Comparison of ENCODE assay signal across 1 cellular context in the genomic region with DNA sequence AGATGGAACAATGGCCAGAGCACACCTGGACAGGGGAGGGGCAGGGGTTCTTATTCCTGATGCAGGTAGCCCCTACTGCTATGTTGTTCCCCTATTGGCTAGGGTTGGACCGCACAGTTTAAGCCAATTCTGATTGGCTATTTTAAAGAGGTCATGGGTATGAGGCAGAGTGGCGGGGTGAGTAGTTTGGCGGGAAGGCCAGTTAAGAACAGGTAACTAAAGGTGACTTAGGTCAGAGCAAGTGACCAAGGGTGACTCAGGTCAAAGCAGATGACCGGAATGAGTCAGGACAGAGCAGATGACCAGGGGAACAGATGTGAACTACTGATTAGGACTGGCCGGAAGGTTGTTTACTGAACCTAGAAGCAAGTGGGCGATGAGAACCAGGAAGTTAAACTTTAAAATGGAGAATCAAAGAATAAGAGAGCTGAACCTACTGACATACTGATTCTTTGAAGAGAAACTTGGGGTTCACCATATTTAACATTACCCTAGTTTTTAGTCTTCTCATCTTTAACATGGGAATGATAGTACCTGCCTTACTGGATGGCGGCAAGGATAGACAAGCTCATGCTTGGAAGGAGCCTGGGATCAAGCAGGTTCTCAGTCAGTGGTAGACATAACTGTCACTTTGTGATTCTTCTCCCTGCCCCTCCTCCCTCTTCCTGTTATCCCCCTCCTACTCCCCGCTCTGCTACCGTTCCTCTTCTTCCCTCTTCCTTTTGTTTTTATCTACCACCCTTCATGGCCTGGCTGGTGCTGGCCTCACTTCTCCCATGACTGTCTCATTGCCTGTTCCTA.
TF ChIP-seq lines count a peak whose summit lies in the region.

No MANE protein-coding gene starts in this region.

TF ChIP-seq in K562, 482 proteins besides CTCF, POLR2A, EP300 and RAD21 (continued from another document and continues in another):
- TF ChIP-seq VEZF1 (CRISPR knock-in tag; IDR thresholded peaks at IDR 0.05) = peak; percentile 72
- TF ChIP-seq SRSF3 (IDR thresholded peaks at IDR 0.05; ENCODE audit: insufficient read depth, low read length) = no peak
- no peak for TF ChIP-seq CHD4 (IDR thresholded peaks at IDR 0.05; ENCODE audit: insufficient read depth, insufficient replicate concordance, low read depth, low read length, poor library complexity, severe bottlenecking)
- 0 out of 2 replicates have a peak, but pooled peaks have one; percentile 24 for TF ChIP-seq ZKSCAN8 (CRISPR knock-in tag; IDR thresholded peaks at IDR 0.05)
- no peak for TF ChIP-seq TEAD2 (tag; IDR thresholded peaks at IDR 0.05)
- TF ChIP-seq SNIP1 (IDR thresholded peaks at IDR 0.05; ENCODE audit: low read depth) = no peak
- no peak for TF ChIP-seq PHB (CRISPR knock-in tag; IDR thresholded peaks at IDR 0.05)
- 0 out of 2 replicates have a peak, but pooled peaks have one; percentile 63 for TF ChIP-seq MIER1 (IDR thresholded peaks at IDR 0.05; ENCODE audit: low read depth)
- TF ChIP-seq ZFP36 (IDR thresholded peaks at IDR 0.05; ENCODE audit: low read depth, low read length, partially characterized antibody) = no peak
- TF ChIP-seq XRCC3 (IDR thresholded peaks at IDR 0.05) = no peak
- TF ChIP-seq PCBP2 (IDR thresholded peaks at IDR 0.05; ENCODE audit: low read depth, low read length, poor library complexity, severe bottlenecking) = no peak
- TF ChIP-seq, protein P1, sequence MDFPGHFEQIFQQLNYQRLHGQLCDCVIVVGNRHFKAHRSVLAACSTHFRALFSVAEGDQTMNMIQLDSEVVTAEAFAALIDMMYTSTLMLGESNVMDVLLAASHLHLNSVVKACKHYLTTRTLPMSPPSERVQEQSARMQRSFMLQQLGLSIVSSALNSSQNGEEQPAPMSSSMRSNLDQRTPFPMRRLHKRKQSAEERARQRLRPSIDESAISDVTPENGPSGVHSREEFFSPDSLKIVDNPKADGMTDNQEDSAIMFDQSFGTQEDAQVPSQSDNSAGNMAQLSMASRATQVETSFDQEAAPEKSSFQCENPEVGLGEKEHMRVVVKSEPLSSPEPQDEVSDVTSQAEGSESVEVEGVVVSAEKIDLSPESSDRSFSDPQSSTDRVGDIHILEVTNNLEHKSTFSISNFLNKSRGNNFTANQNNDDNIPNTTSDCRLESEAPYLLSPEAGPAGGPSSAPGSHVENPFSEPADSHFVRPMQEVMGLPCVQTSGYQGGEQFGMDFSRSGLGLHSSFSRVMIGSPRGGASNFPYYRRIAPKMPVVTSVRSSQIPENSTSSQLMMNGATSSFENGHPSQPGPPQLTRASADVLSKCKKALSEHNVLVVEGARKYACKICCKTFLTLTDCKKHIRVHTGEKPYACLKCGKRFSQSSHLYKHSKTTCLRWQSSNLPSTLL (IDR thresholded peaks at IDR 0.05) = no peak
- TF ChIP-seq ZNF175 (CRISPR knock-in tag; IDR thresholded peaks at IDR 0.05; ENCODE audit: low read depth) = peak; percentile 61; the same call in 1 of the 2 replicates
- no peak for TF ChIP-seq POLR2AphosphoS2 (IDR thresholded peaks at IDR 0.05; ENCODE audit: low read length)
- TF ChIP-seq SUPT5H (IDR thresholded peaks at IDR 0.05) = no peak; the same call in 1 of the 2 replicates
- peak; percentile 81 to 88 for TF ChIP-seq MLLT1 (IDR thresholded peaks at IDR 0.05)
- TF ChIP-seq KLF6 (CRISPR knock-in tag; IDR thresholded peaks at IDR 0.05; ENCODE audit: borderline replicate concordance) = 0 out of 2 replicates have a peak, but pooled peaks have one; percentile 60
- peak; percentile 87 for TF ChIP-seq ELF1 (tag; IDR thresholded peaks at IDR 0.05)
- no peak for TF ChIP-seq ATF6 (CRISPR knock-in tag; IDR thresholded peaks at IDR 0.05)
- TF ChIP-seq KDM2B (CRISPR knock-in tag; IDR thresholded peaks at IDR 0.05) = no peak
- TF ChIP-seq BCOR (IDR thresholded peaks at IDR 0.05) = peak; percentile 12; the same call in 1 of the 2 replicates
- TF ChIP-seq ESRRA (IDR thresholded peaks at IDR 0.05; ENCODE audit: borderline replicate concordance, low read depth) = peak; percentile 98
- peak; percentile 93 for TF ChIP-seq TOE1 (IDR thresholded peaks at IDR 0.05; ENCODE audit: borderline replicate concordance)
- no peak for TF ChIP-seq TOE1 (CRISPR knock-in tag; IDR thresholded peaks at IDR 0.05; ENCODE audit: borderline replicate concordance, low read depth)
- TF ChIP-seq TEAD4 (IDR thresholded peaks at IDR 0.05; ENCODE audit: low read length) = peak; percentile 86
- TF ChIP-seq TEAD4 (CRISPR knock-in tag; IDR thresholded peaks at IDR 0.05; ENCODE audit: borderline replicate concordance) = no peak
- peak; percentile 94 for TF ChIP-seq DPF2 (IDR thresholded peaks at IDR 0.05)
- no peak for TF ChIP-seq ZSCAN29 (IDR thresholded peaks at IDR 0.05)
- TF ChIP-seq L3MBTL2 (IDR thresholded peaks at IDR 0.05) = peak; percentile 60
- TF ChIP-seq, protein P2, sequence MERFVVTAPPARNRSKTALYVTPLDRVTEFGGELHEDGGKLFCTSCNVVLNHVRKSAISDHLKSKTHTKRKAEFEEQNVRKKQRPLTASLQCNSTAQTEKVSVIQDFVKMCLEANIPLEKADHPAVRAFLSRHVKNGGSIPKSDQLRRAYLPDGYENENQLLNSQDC (CRISPR knock-in tag; IDR thresholded peaks at IDR 0.05) = no peak
- TF ChIP-seq, protein P3, sequence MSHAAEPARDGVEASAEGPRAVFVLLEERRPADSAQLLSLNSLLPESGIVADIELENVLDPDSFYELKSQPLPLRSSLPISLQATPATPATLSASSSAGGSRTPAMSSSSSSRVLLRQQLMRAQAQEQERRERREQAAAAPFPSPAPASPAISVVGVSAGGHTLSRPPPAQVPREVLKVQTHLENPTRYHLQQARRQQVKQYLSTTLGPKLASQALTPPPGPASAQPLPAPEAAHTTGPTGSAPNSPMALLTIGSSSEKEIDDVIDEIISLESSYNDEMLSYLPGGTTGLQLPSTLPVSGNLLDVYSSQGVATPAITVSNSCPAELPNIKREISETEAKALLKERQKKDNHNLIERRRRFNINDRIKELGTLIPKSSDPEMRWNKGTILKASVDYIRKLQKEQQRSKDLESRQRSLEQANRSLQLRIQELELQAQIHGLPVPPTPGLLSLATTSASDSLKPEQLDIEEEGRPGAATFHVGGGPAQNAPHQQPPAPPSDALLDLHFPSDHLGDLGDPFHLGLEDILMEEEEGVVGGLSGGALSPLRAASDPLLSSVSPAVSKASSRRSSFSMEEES (CRISPR knock-in tag; IDR thresholded peaks at IDR 0.05) = peak; percentile 19; the same call in 1 of the 2 replicates
- no peak for TF ChIP-seq POLR3A (IDR thresholded peaks at IDR 0.05; ENCODE audit: borderline replicate concordance, extremely low read depth, insufficient read depth, insufficient read length)
- no peak for TF ChIP-seq E2F4 (CRISPR knock-in tag; IDR thresholded peaks at IDR 0.05; ENCODE audit: low read depth)
- peak in 1 of 2 experiments; percentile 60; a peak in 1 of 4 replicates for TF ChIP-seq SRF (CRISPR knock-in tag; IDR thresholded peaks at IDR 0.05)
- TF ChIP-seq ZNF324 (CRISPR knock-in tag; IDR thresholded peaks at IDR 0.05) = peak; percentile 59; the same call in 1 of the 2 replicates
- TF ChIP-seq ETV6 (IDR thresholded peaks at IDR 0.05; ENCODE audit: borderline replicate concordance in 1 of 2, low read depth in 2 of 2, low read length in 1 of 2) = peak; percentile 54 to 57; a peak in 3 of 4 replicates
- TF ChIP-seq ETV6 (CRISPR knock-in tag; IDR thresholded peaks at IDR 0.05; ENCODE audit: borderline replicate concordance) = no peak
- TF ChIP-seq SIX5 (IDR thresholded peaks at IDR 0.05; ENCODE audit: borderline replicate concordance in 1 of 2, insufficient read depth in 1 of 2, low read depth in 1 of 2, low read length in 2 of 2) = no peak
- TF ChIP-seq CBX8 (IDR thresholded peaks at IDR 0.05; ENCODE audit: borderline replicate concordance, extremely low read depth, low read depth, low read length, poor library complexity, severe bottlenecking) = no peak
- TF ChIP-seq ZHX1 (conservative IDR thresholded peaks at IDR 0.05; ENCODE audit: low read length) = no peak
- TF ChIP-seq NRF1 (conservative IDR thresholded peaks at IDR 0.05 in 1 of 2, IDR thresholded peaks at IDR 0.05 in 1 of 2) = peak in 1 of 2 experiments; percentile 23; a peak in 1 of 4 replicates
- TF ChIP-seq NR0B1 (IDR thresholded peaks at IDR 0.05; ENCODE audit: partially characterized antibody) = no peak
- no peak for TF ChIP-seq PHF21A (IDR thresholded peaks at IDR 0.05; ENCODE audit: borderline replicate concordance, low read depth)
- peak; percentile 88 for TF ChIP-seq TAF9B (IDR thresholded peaks at IDR 0.05; ENCODE audit: partially characterized antibody)
- no peak for TF ChIP-seq TAF15 (IDR thresholded peaks at IDR 0.05; ENCODE audit: low read depth, low read length)
